23 cellular contexts compared by ENCODE assay signal in the genomic region with DNA sequence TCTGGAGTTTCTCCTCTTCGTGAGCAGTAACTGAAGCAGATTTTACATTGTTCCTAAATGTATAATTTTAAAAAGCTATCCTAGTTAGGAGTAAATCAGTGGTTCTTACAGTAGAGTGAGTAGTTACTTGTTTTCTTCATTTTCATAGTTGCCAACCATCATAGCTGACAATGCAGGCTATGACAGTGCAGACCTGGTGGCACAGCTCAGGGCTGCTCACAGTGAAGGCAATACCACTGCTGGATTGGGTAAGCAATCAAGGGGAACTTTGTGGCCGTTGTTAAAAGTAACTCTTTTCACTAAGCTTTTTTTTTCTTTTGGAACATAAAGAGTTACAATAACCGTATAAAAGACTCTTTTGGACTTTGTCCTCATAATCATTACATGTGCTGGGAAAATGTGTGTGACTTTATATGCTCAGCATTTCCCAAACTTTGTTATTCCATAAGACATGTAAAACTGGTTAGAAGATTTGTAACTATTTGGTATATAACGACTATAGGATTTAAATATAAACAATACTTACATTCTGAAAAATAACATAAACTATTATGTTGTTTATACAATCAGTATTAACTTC. TPM values are rescaled to one million over a fixed set of nuclear protein-coding genes. Genes with fewer than 3 reads are reported as not detected.
"Had no signal": no experiment of that assay in that cellular context is flagged by ENCODE, and none has a peak within 500 bp of the region (broad histone marks: within the 10 kb centered on the region; RNA-seq: fewer than 3 reads in every experiment).

No MANE protein-coding gene starts in this region.

- H3K4me1 ChIP-seq: breast epithelium, esophagus squamous epithelium, gastrocnemius medialis, prostate gland, thyroid gland, upper lobe of right lung had no signal

- H3K27ac Mint-ChIP-seq: activated naive CD8-positive, alpha-beta T cell treated with anti-CD3 and anti-CD28 coated beads for 36 hours; mesothelial cell of epicardium; stimulated activated naive CD8-positive, alpha-beta T cell treated with anti-CD3 and anti-CD28 coated beads, Interleukin-15, Interleukin-2, amounts not matched to agents 100 ng/mL and 50 ng/mL, for 24 hours; T-helper 17 cell had no signal

- H3K9me3 Mint-ChIP-seq: activated naive CD8-positive, alpha-beta T cell treated with anti-CD3 and anti-CD28 coated beads for 36 hours; mesothelial cell of epicardium; natural killer cell; stimulated activated naive CD8-positive, alpha-beta T cell treated with anti-CD3 and anti-CD28 coated beads, Interleukin-15, Interleukin-2, amounts not matched to agents 100 ng/mL and 50 ng/mL, for 24 hours had no signal

- H3K4me1 Mint-ChIP-seq: mesothelial cell of epicardium had no signal

- DNase-seq: activated CD4-positive, alpha-beta T cell treated with anti-CD3 and anti-CD28 coated beads for 48 hours; activated CD4-positive, CD25-positive, alpha-beta regulatory T cell; activated naive CD8-positive, alpha-beta T cell treated with anti-CD3 and anti-CD28 coated beads for 36 hours; esophagus squamous epithelium; gastrocnemius medialis; hippocampal formation; mammary epithelial cell; natural killer cell; stimulated activated CD4-positive, alpha-beta T cell treated with anti-CD3 and anti-CD28 coated beads, Interleukin-12 subunit alpha, Interleukin-12 subunit beta, amount 100 ng/mL, for 4 hours; stimulated activated CD4-positive, alpha-beta T cell treated with anti-CD3 and anti-CD28 coated beads, Interleukin-4, amount 100 ng/mL, for 4 hours; substantia nigra; SW 1271; T-helper 17 cell; thyroid gland; upper lobe of right lung had no signal

- H3K4me3 Mint-ChIP-seq: activated naive CD8-positive, alpha-beta T cell treated with anti-CD3 and anti-CD28 coated beads for 36 hours; mesothelial cell of epicardium; natural killer cell; stimulated activated naive CD8-positive, alpha-beta T cell treated with anti-CD3 and anti-CD28 coated beads, Interleukin-15, Interleukin-2, amounts not matched to agents 100 ng/mL and 50 ng/mL, for 24 hours; T-helper 17 cell had no signal

- H3K27ac ChIP-seq: breast epithelium, coronary artery, esophagus squamous epithelium, gastrocnemius medialis, prostate gland, thyroid gland, upper lobe of right lung had no signal

- H3K4me3 ChIP-seq: breast epithelium, coronary artery, esophagus squamous epithelium, gastrocnemius medialis, prostate gland, thyroid gland, upper lobe of right lung had no signal

- ATAC-seq: gastrocnemius medialis, natural killer cell, T-helper 17 cell, upper lobe of right lung had no signal

- H3K9me3 ChIP-seq: breast epithelium, esophagus squamous epithelium, gastrocnemius medialis, prostate gland, thyroid gland, upper lobe of right lung had no signal

- H3K27me3 Mint-ChIP-seq: activated naive CD8-positive, alpha-beta T cell treated with anti-CD3 and anti-CD28 coated beads for 36 hours; stimulated activated naive CD8-positive, alpha-beta T cell treated with anti-CD3 and anti-CD28 coated beads, Interleukin-15, Interleukin-2, amounts not matched to agents 100 ng/mL and 50 ng/mL, for 24 hours; T-helper 17 cell had no signal

- H3K27me3 ChIP-seq: breast epithelium, esophagus squamous epithelium, gastrocnemius medialis, thyroid gland, upper lobe of right lung had no signal

RNA-seq across cellular contexts. Expression of a gene that starts 12.4 kb away (rescaled TPM):
- total RNA-seq: activated CD8-positive, alpha-beta memory T cell treated with anti-CD3 and anti-CD28 coated beads for 36 hours; activated naive CD8-positive, alpha-beta T cell treated with anti-CD3 and anti-CD28 coated beads for 36 hours; astrocyte; breast epithelium; esophagus squamous epithelium; gastrocnemius medialis; mammary epithelial cell; mesothelial cell of epicardium; natural killer cell; osteocyte; prostate gland; T-helper 17 cell; thyroid gland; upper lobe of right lung had no signal
- polyA plus RNA-seq: mammary epithelial cell had no signal
